8 cellular contexts compared by ENCODE assay signal in the genomic region with DNA sequence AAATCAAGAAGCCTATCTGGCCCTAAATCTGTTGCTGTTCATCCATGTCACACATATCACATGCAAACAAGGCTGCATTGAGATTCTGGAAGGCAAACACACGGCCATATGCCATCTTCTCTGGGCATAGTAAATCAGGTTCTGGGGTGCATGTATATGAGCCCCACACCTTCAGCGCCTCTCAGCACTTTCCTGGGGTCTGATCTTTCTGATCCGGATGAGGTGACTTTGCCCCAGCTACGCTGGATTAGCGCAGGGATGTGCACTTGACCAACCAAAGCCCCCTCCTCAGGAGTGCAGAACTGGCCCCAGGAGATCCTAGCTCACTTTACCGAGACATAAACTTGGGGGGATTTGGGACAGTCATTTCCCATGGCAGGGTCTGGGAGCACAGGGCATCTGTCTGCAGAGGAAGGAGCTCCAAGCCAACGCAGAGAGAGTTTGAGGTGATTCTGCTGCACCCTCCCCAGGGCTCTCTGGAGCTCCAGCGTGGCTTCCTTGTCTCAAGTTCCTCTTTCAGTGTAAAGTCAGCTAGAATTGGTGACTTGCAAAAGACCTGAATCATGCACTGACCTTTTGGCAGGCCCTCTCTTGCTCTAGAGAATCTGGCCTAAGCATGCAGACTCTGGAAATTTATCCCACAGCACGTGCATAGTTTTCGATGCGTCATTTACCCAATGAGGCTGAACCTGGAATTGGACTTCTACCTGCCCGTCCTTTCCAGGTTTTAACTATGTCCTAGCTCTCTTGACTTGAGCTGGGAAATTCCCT.
A peak's percentile ranks its signal among the peaks of the same experiment; 100 is the strongest.
DNase-seq lines count a peak whose midpoint lies in the region; ATAC-seq and TF ChIP-seq lines count a peak whose summit lies in the region.

No MANE protein-coding gene starts in this region.

- H3K27me3 Mint-ChIP-seq in activated CD4-positive, alpha-beta memory T cell treated with anti-CD3 and anti-CD28 coated beads, Interleukin-2, amount 10 ng/mL, durations not matched to agents 7 days and 5 days = peaks cover 8% of the 10 kb centered on the region

- no peaks in the 10 kb centered on the region for H3K27me3 ChIP-seq in right atrium auricular region
- H3K27me3 ChIP-seq in PC-3 (ENCODE audit: low read length) = no peaks in the 10 kb centered on the region; the same call in 1 of the 2 replicates

- no peaks in the 10 kb centered on the region for H3K79me2 ChIP-seq in PC-3 (ENCODE audit: low read length)

- H3K9me3 ChIP-seq in right atrium auricular region = no peaks in the 10 kb centered on the region
- no peaks in the 10 kb centered on the region for H3K9me3 ChIP-seq in PC-3 (ENCODE audit: low read length)

- peak; percentile 27 for TF ChIP-seq POLR2A in GM15510 (IDR thresholded peaks at IDR 0.05; ENCODE audit: borderline replicate concordance, extremely low read depth, insufficient read length)

- H4K20me1 ChIP-seq in PC-3 (ENCODE audit: low read length) = no peaks in the 10 kb centered on the region

- H2AFZ ChIP-seq in PC-3 (ENCODE audit: low read length) = no peak overlapping the region

- H3K9me3 Mint-ChIP-seq in activated CD4-positive, alpha-beta memory T cell treated with anti-CD3 and anti-CD28 coated beads, Interleukin-2, amount 10 ng/mL, durations not matched to agents 7 days and 5 days = no peaks in the 10 kb centered on the region

- no peak for DNase-seq in activated CD4-positive, alpha-beta memory T cell treated with anti-CD3 and anti-CD28 coated beads, Interleukin-2, amount 10 ng/mL, durations not matched to agents 7 days and 5 days
- DNase-seq in right atrium auricular region (ENCODE audit: low spot score) = peak; percentile 66
- peak in 4 of 49 donors; percentile 31 to 47 (median 36) for DNase-seq in substantia nigra (lab: John Stamatoyannopoulos, UW)
- DNase-seq in NCI-H2196 (lab: John Stamatoyannopoulos, UW; ENCODE audit: unreplicated experiment) = no peak
- DNase-seq in NCI-H345 (lab: John Stamatoyannopoulos, UW) = no peak
- no peak for DNase-seq in PC-3

- H3K4me3 Mint-ChIP-seq in activated CD4-positive, alpha-beta memory T cell treated with anti-CD3 and anti-CD28 coated beads, Interleukin-2, amount 10 ng/mL, durations not matched to agents 7 days and 5 days = no peak overlapping the region

- H3K4me1 ChIP-seq in right atrium auricular region (peaks cover 0 to 33% of the 10 kb centered on the region in 2 donors), PC-3 (ENCODE audit: insufficient read depth, low read length) (no peaks in the 10 kb centered on the region)

- H3K27ac ChIP-seq in right atrium auricular region = peak overlapping the region; percentile 40 to 57
- peak overlapping the region; percentile 77 for H3K27ac ChIP-seq in substantia nigra (ENCODE audit: low read depth, low read length, poor library complexity, severe bottlenecking)
- no peak overlapping the region for H3K27ac ChIP-seq in PC-3 (ENCODE audit: low read length)

- no peaks in the 10 kb centered on the region for H3F3A ChIP-seq in PC-3 (ENCODE audit: low read length, unreplicated experiment)

- TF ChIP-seq CTCF in right atrium auricular region (IDR thresholded peaks at IDR 0.05) (no peak), PC-3 (conservative IDR thresholded peaks at IDR 0.05; ENCODE audit: low read depth, low read length) (no peak)

- H3K9me2 ChIP-seq in PC-3 (replicated peaks; ENCODE audit: low read length) = no peaks in the 10 kb centered on the region

- H3K36me3 ChIP-seq in right atrium auricular region (no peaks in the 10 kb centered on the region), PC-3 (ENCODE audit: low read depth, low read length) (no peaks in the 10 kb centered on the region)

- POLR2A ChIA-PET in activated CD4-positive, alpha-beta memory T cell treated with anti-CD3 and anti-CD28 coated beads, Interleukin-2, amount 10 ng/mL, durations not matched to agents 7 days and 5 days (lab: Charles Lee) = interaction anchor here (0.7 to 9.2 kb wide), 14 partner anchors 21 to 272 kb away, joined by 3 to 128 read pairs (median 5); a partner anchor contains a TSS
- POLR2A ChIA-PET in PC-3 (lab: Charles Lee; ENCODE audit: unreplicated experiment) = no interaction called here

- no peak overlapping the region for H3K4me2 ChIP-seq in PC-3 (ENCODE audit: low read length)

- H3K4me3 ChIP-seq in right atrium auricular region (no peak overlapping the region), PC-3 (ENCODE audit: low read length) (no peak overlapping the region)

- H3K4me1 Mint-ChIP-seq in activated CD4-positive, alpha-beta memory T cell treated with anti-CD3 and anti-CD28 coated beads, Interleukin-2, amount 10 ng/mL, durations not matched to agents 7 days and 5 days = peaks cover 73% of the 10 kb centered on the region

- no peak overlapping the region for H3K9ac ChIP-seq in PC-3 (ENCODE audit: low read length)

- CTCF ChIA-PET in activated CD4-positive, alpha-beta memory T cell treated with anti-CD3 and anti-CD28 coated beads, Interleukin-2, amount 10 ng/mL, durations not matched to agents 7 days and 5 days (lab: Charles Lee) = interaction anchor here (1.1 to 2.5 kb wide), 5 partner anchors 48 to 220 kb away, joined by 3 to 10 read pairs (median 6); a partner anchor contains a TSS
- CTCF ChIA-PET in PC-3 (lab: Charles Lee) = no interaction called here

- H3K27ac Mint-ChIP-seq in activated CD4-positive, alpha-beta memory T cell treated with anti-CD3 and anti-CD28 coated beads, Interleukin-2, amount 10 ng/mL, durations not matched to agents 7 days and 5 days = peak overlapping the region; percentile 89

- intact Hi-C loops in PC-3 (cut with micrococcal nuclease) = no loop called here

- H3K36me3 Mint-ChIP-seq in activated CD4-positive, alpha-beta memory T cell treated with anti-CD3 and anti-CD28 coated beads, Interleukin-2, amount 10 ng/mL, durations not matched to agents 7 days and 5 days (ENCODE audit: low read depth) = no peaks in the 10 kb centered on the region

- ATAC-seq in HG03175 (IDR thresholded peaks at IDR 0.05; ENCODE audit: unreplicated experiment) (peak; percentile 26), PC-3 (no peak)

- BruUV-seq in PC-3 (replicated peaks; lab: Mats Ljungman, UMichigan) = no TSS peak
